ENCODE assay signal across 8 cellular contexts in genomic region chr1:38872401-38873026, GRCh38. TPM values are rescaled to one million over a fixed set of nuclear protein-coding genes. Genes with fewer than 3 reads are reported as not detected.
A peak's percentile ranks its signal among the peaks of the same experiment; 100 is the strongest.
DNase-seq lines count a peak whose midpoint lies in the region; ATAC-seq and TF ChIP-seq lines count a peak whose summit lies in the region.

No MANE protein-coding gene starts in this region.

- H3K36me3 ChIP-seq in SK-N-MC (ENCODE audit: insufficient read depth, low read length): no peaks in the 10 kb centered on the region
- H3K36me3 ChIP-seq in right lobe of liver: no peaks in the 10 kb centered on the region

- peak; percentile 6 for ATAC-seq in HG03097 (IDR thresholded peaks at IDR 0.05; ENCODE audit: low FRiP score, unreplicated experiment)
- peak in 3 of 4 donors; percentile 8 to 20 (median 11) for ATAC-seq in right lobe of liver
- ATAC-seq in stimulated activated naive CD8-positive, alpha-beta T cell treated with anti-CD3 and anti-CD28 coated beads, Interleukin-15, Interleukin-2, amounts not matched to agents 100 U/mL and 50 U/mL, for 24 hours: peak; percentile 9

- H3K9me3 ChIP-seq in SK-N-MC (ENCODE audit: low read depth, low read length): no peaks in the 10 kb centered on the region
- no peaks in the 10 kb centered on the region for H3K9me3 ChIP-seq in right lobe of liver

- peaks cover 0 to 16% (median 0%) of the 10 kb centered on the region in 4 donors for H3K4me1 ChIP-seq in right lobe of liver

- H3K27me3 ChIP-seq in right lobe of liver: no peaks in the 10 kb centered on the region

- DNase-seq in activated gamma-delta T cell treated with Interleukin-2 at 50 U/mL for 16 hours: peak; percentile 10
- no peak for DNase-seq in activated gamma-delta T cell (lab: John Stamatoyannopoulos, UW)
- no peak for DNase-seq in SK-N-MC (ENCODE audit: low read depth, low spot score)
- DNase-seq in caudate nucleus (lab: John Stamatoyannopoulos, UW): peak in 2 of 61 donors; percentile 37 to 50
- no peak for DNase-seq in right lobe of liver
- no peak for DNase-seq in stimulated activated naive CD8-positive, alpha-beta T cell treated with anti-CD3 and anti-CD28 coated beads, Interleukin-15, Interleukin-2, amounts not matched to agents 100 U/mL and 50 U/mL, for 24 hours
- no peak for DNase-seq in NCI-H1436 (lab: John Stamatoyannopoulos, UW)

- no peak for TF ChIP-seq CTCF in right lobe of liver (IDR thresholded peaks at IDR 0.05)

- peak overlapping the region; percentile 69 for H3K9ac ChIP-seq in SK-N-MC (ENCODE audit: insufficient read length)

- H3K4me3 ChIP-seq in SK-N-MC (peak overlapping the region; percentile 79), right lobe of liver (peak overlapping the region; percentile 76 to 89 (median 79))

- no peak for TF ChIP-seq POLR2A in right lobe of liver (IDR thresholded peaks at IDR 0.05)

- intact Hi-C loops in right lobe of liver (cut with DNase I): no loop called here

- WGBS in right lobe of liver (ENCODE audit: insufficient coverage, low coverage, low lambda C conversion rate, missing lambda C conversion rate): 11% methylated on average over 13 of the region's 25 CpGs

- H3K27ac ChIP-seq in SK-N-MC: no peak overlapping the region
- H3K27ac ChIP-seq in caudate nucleus (ENCODE audit: low read depth, low read length): peak overlapping the region; percentile 44
- H3K27ac ChIP-seq in right lobe of liver: peak overlapping the region in 2 of 3 donors; percentile 44 to 45

RNA-seq across cellular contexts. Expression of gene MYCBP, which starts 0.6 kb away (rescaled TPM):
- total RNA-seq in right lobe of liver: 10 to 100 TPM in 2 of 6 experiments, 1 to 10 TPM in 4; 6.0 to 14.4 (median 8.3) TPM

RNA-seq across cellular contexts. Expression of gene GJA9, which starts 8.9 kb away (rescaled TPM):
- total RNA-seq in right lobe of liver: not detected

RNA-seq across cellular contexts. Expression of gene RRAGC, which starts 12.9 kb away (rescaled TPM):
- 10 to 100 TPM in 2 of 6 experiments, 1 to 10 TPM in 4; 7.6 to 16.5 (median 8.6) TPM for total RNA-seq in right lobe of liver
